Comparison of ENCODE assay signal across 9 cellular contexts in the genomic region with DNA sequence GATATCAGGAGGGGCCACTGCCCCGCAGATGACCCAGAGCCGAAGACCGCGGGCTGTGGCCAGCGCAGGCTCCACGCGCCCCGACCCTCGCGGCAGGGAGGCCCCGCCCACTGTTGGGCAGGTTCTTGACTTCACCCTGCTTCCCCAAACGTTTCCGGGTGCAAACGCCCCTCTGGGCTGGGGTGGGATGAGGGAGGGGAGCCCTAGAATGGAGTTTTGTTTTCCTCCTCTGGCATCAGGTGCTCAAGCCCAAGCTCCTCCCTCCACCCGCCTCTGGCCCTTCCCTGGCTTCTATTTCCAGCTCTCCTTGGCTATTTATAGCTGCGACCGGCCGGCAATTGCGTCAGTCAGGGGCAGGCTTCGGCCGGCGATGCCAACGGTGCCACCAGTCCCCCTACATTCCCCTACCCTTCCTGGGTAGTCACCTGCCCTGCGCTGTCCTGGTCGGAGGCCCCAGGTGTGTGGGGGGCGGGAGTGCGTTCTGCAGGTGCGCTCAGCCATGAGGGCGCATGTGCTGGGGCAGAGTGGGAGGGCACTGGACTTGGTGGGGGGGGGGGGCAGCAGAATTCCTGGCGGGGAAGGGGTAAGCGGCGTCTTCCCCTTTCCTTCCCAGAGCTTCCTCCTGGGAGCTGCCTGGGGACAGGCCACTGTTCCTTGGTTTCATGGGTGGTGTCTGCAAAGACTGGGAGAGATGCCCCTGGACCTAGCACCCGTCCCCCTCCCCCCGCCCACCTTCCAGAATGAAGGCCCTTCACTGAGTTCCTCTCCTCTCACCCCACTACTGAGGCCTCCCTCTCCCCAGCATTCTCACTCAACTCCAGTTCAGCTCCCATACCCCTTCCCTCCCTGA. TPM values are rescaled to one million over a fixed set of nuclear protein-coding genes. Genes with fewer than 3 reads are reported as not detected.
DNase-seq lines count a peak whose midpoint lies in the region; ATAC-seq and TF ChIP-seq lines count a peak whose summit lies in the region.
"Had no signal": no experiment of that assay in that cellular context is flagged by ENCODE, and none has a peak within 500 bp of the region (broad histone marks: within the 10 kb centered on the region; RNA-seq: fewer than 3 reads in every experiment).

No MANE protein-coding gene starts in this region.

- H3K27me3 Mint-ChIP-seq in activated naive CD8-positive, alpha-beta T cell: peaks cover 1% of the 10 kb centered on the region
- peaks cover 49% of the 10 kb centered on the region for H3K27me3 Mint-ChIP-seq in activated naive CD8-positive, alpha-beta T cell treated with anti-CD3 and anti-CD28 coated beads for 36 hours
- peaks cover 18 to 28% of the 10 kb centered on the region in 2 donors for H3K27me3 Mint-ChIP-seq in natural killer cell (ENCODE audit: low read depth in 2 of 2)

- no peak for DNase-seq in activated naive CD8-positive, alpha-beta T cell treated with anti-CD3 and anti-CD28 coated beads for 36 hours
- DNase-seq in left ventricle myocardium superior: peak; percentile 85
- peak; percentile 61 for DNase-seq in retina
- no peak for DNase-seq in natural killer cell
- DNase-seq in inferior parietal cortex (ENCODE audit: extremely low spot score): no peak

- no peaks in the 10 kb centered on the region for H3K9me3 Mint-ChIP-seq in activated naive CD8-positive, alpha-beta T cell (ENCODE audit: low read depth)
- H3K9me3 Mint-ChIP-seq in activated naive CD8-positive, alpha-beta T cell treated with anti-CD3 and anti-CD28 coated beads for 36 hours: no peaks in the 10 kb centered on the region
- H3K9me3 Mint-ChIP-seq in natural killer cell: no peaks in the 10 kb centered on the region

- H3K4me3 Mint-ChIP-seq in activated naive CD8-positive, alpha-beta T cell: peak overlapping the region; percentile 17
- H3K4me3 Mint-ChIP-seq in activated naive CD8-positive, alpha-beta T cell treated with anti-CD3 and anti-CD28 coated beads for 36 hours: no peak overlapping the region
- H3K4me3 Mint-ChIP-seq in natural killer cell: no peak overlapping the region

- H3K4me3 ChIP-seq in WI38 (ENCODE audit: low read depth, low read length): 0 out of 2 replicates have a peak overlapping the region, but pooled peaks have one; percentile 10

- H3K36me3 Mint-ChIP-seq in activated naive CD8-positive, alpha-beta T cell: no peaks in the 10 kb centered on the region
- no peaks in the 10 kb centered on the region for H3K36me3 Mint-ChIP-seq in activated naive CD8-positive, alpha-beta T cell treated with anti-CD3 and anti-CD28 coated beads for 36 hours
- H3K36me3 Mint-ChIP-seq in natural killer cell: no peaks in the 10 kb centered on the region

- ATAC-seq in left ventricle myocardium superior: peak; percentile 82
- ATAC-seq in natural killer cell: no peak
- ATAC-seq in GM18870 (IDR thresholded peaks at IDR 0.05; ENCODE audit: unreplicated experiment): no peak

- TF ChIP-seq CTCF in WI38 (IDR thresholded peaks at IDR 0.05; ENCODE audit: low read depth, low read length): no peak
- TF ChIP-seq CTCF in natural killer cell (IDR thresholded peaks at IDR 0.05): no peak

- peaks cover 4% of the 10 kb centered on the region for H3K4me1 Mint-ChIP-seq in activated naive CD8-positive, alpha-beta T cell (ENCODE audit: low read depth)
- peaks cover 2% of the 10 kb centered on the region for H3K4me1 Mint-ChIP-seq in activated naive CD8-positive, alpha-beta T cell treated with anti-CD3 and anti-CD28 coated beads for 36 hours
- no peaks in the 10 kb centered on the region for H3K4me1 Mint-ChIP-seq in natural killer cell

- intact Hi-C loops in left ventricle myocardium superior (cut with micrococcal nuclease) (no loop called here), natural killer cell (cut with micrococcal nuclease) (loop anchor here (5.0 kb wide), 1 partner anchor 79 kb away; the partner anchor contains the start of gene KRTAP5-5)

- no peak overlapping the region for H3K27ac Mint-ChIP-seq in activated naive CD8-positive, alpha-beta T cell
- no peak overlapping the region for H3K27ac Mint-ChIP-seq in activated naive CD8-positive, alpha-beta T cell treated with anti-CD3 and anti-CD28 coated beads for 36 hours
- H3K27ac Mint-ChIP-seq in natural killer cell: no peak overlapping the region

RNA-seq across cellular contexts. Expression of gene DUSP8, which starts 23.6 kb away (rescaled TPM):
- 1 to 10 TPM; 1.5 to 2.1 TPM for total RNA-seq in activated naive CD8-positive, alpha-beta T cell treated with anti-CD3 and anti-CD28 coated beads for 36 hours
- total RNA-seq in left ventricle myocardium superior: 7.7 TPM
- 10 to 100 TPM; 24.1 to 47.3 (median 38.4) TPM for total RNA-seq in natural killer cell

RNA-seq across cellular contexts. Expression of gene KRTAP5-1, which starts 36.6 kb away (rescaled TPM):
- not detected for total RNA-seq in activated naive CD8-positive, alpha-beta T cell treated with anti-CD3 and anti-CD28 coated beads for 36 hours
- not detected for total RNA-seq in left ventricle myocardium superior
- total RNA-seq in natural killer cell: not detected
- total RNA-seq: T-helper 2 cell treated with Interferon-gamma antibody and Interleukin-4, amounts not matched to agents 100 ng/mL and 5 ng/mL, for 36 hours had no signal

RNA-seq across cellular contexts. Expression of gene KRTAP5-2, which starts 49.6 kb away (rescaled TPM):
- total RNA-seq in activated naive CD8-positive, alpha-beta T cell treated with anti-CD3 and anti-CD28 coated beads for 36 hours: not detected
- not detected for total RNA-seq in left ventricle myocardium superior
- total RNA-seq in natural killer cell: not detected
- total RNA-seq: T-helper 2 cell treated with Interferon-gamma antibody and Interleukin-4, amounts not matched to agents 100 ng/mL and 5 ng/mL, for 36 hours had no signal

RNA-seq across cellular contexts. Expression of gene KRTAP5-3, which starts 59.8 kb away (rescaled TPM):
- total RNA-seq in activated naive CD8-positive, alpha-beta T cell treated with anti-CD3 and anti-CD28 coated beads for 36 hours: not detected
- not detected for total RNA-seq in left ventricle myocardium superior
- total RNA-seq in natural killer cell: not detected
- total RNA-seq: T-helper 2 cell treated with Interferon-gamma antibody and Interleukin-4, amounts not matched to agents 100 ng/mL and 5 ng/mL, for 36 hours had no signal

Comparison
In these comparisons a context has a peak if more than half of its experiments do, and no peak if none do; other contexts are left out.
1. DNase-seq: peak in left ventricle myocardium superior (single experiment) and retina (single experiment); none in activated naive CD8-positive, alpha-beta T cell treated with anti-CD3 and anti-CD28 coated beads for 36 hours (single experiment), natural killer cell (single experiment) and inferior parietal cortex (single experiment).